16 cellular contexts compared by ENCODE assay signal in the genomic region with DNA sequence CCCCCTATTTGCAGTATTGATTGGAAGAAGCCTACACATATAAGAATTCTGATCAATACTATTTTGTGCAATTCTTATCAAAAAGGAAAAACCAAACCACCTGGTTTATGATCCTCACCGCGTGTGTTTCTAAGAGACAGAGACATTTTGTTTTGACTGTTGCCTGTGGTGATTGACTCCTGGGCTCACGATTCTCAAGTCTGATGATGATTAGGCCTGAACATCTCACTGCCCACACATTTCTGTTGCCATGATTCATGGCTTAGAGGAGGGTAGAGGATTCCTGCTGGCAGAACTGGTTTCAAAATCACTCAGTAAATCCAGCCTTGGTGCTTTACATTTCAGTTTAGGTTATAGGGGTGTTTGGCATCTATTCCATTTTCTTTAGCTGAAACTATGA.
A peak's percentile ranks its signal among the peaks of the same experiment; 100 is the strongest.
DNase-seq lines count a peak whose midpoint lies in the region; ATAC-seq and TF ChIP-seq lines count a peak whose summit lies in the region.
"Had no signal": no experiment of that assay in that cellular context is flagged by ENCODE, and none has a peak within 500 bp of the region (broad histone marks: within the 10 kb centered on the region; RNA-seq: fewer than 3 reads in every experiment).

No MANE protein-coding gene starts in this region.

- TF ChIP-seq CTCF in AG10803 (conservative IDR thresholded peaks at IDR 0.05; ENCODE audit: low read length), result no peak

- ATAC-seq in Right ventricle myocardium superior (ENCODE audit: poor library complexity), result no peak
- no peak for ATAC-seq in GM19452 (IDR thresholded peaks at IDR 0.05; ENCODE audit: unreplicated experiment)

- H3K4me3 ChIP-seq in AG10803 (ENCODE audit: low read length), result no peak overlapping the region
- H3K4me3 ChIP-seq: PC-9 had no signal

- DNase-seq in AG10803 (ENCODE audit: low read depth) (peak; percentile 25), HT1080 (ENCODE audit: low read depth) (peak; percentile 69), astrocyte of the hippocampus (ENCODE audit: low read depth, low spot score) (peak; percentile 36), kidney glomerular epithelial cell (lab: John Stamatoyannopoulos, UW) (peak; percentile 16), Right ventricle myocardium superior (no peak), amniotic stem cell (lab: John Stamatoyannopoulos, UW) (no peak), NCI-H2107 (lab: John Stamatoyannopoulos, UW) (no peak)
- DNase-seq: DMS 273 treated with DMSO at 0.1 percent for 48 hours, GF-D8, IMR-90, Karpas-422, NCI-H1105 treated with DMSO at 0.1 percent for 48 hours, NCI-H187, NCI-H748 treated with DMSO at 0.1 percent for 48 hours, PC-9 had no signal

- intact Hi-C loops in Right ventricle myocardium superior (cut with DNase I), result no loop called here

Comparison
In these comparisons a context has a peak if more than half of its experiments do, and no peak if none do; other contexts are left out.
1. DNase-seq: peak in AG10803 (single experiment), HT1080 (single experiment), astrocyte of the hippocampus (single experiment) and kidney glomerular epithelial cell (single experiment); none in Right ventricle myocardium superior (single experiment), amniotic stem cell (single experiment) and NCI-H2107 (single experiment).